In the genomic region with DNA sequence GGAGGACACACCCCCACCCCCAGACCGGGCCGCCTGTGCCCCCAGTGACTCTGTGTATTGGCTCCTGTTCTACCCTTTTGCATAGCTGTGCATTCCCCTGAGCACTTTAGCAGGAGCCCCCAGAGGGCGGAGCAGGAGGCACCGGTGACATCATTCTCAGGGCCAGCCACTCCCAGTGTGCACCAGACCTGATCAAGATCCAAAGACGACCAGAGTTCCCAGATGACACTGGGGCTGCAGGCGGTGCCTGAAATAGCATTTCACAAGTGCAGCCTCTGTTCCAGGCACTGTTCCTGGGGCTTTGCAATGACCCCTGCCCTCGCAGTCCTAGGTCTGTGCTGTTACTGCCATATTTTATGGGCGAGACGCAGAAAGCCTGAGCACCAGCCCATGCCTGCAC, we compare ENCODE assay signal across 20 cellular contexts.
"Had no signal": no experiment of that assay in that cellular context is flagged by ENCODE, and none has a peak within 500 bp of the region (broad histone marks: within the 10 kb centered on the region; RNA-seq: fewer than 3 reads in every experiment).

No MANE protein-coding gene starts in this region.

- H3K27ac ChIP-seq: dorsolateral prefrontal cortex, epithelial cell of prostate, left ventricle myocardium inferior, prostate gland, tibial nerve, uterus had no signal

- H3K27me3 ChIP-seq: uterus had no signal

- H3K9me3 ChIP-seq: left ventricle myocardium inferior, prostate gland, tibial nerve, uterus had no signal

- H3K36me3 ChIP-seq: left ventricle myocardium inferior, prostate gland, tibial nerve, uterus had no signal

- H3K4me1 Mint-ChIP-seq: activated naive CD4-positive, alpha-beta T cell treated with anti-CD3 and anti-CD28 coated beads, Interleukin-2, amount 10 ng/mL, durations not matched to agents 7 days and 5 days; activated naive CD8-positive, alpha-beta T cell treated with anti-CD3 and anti-CD28 coated beads, Interleukin-2, amount 50 U/mL, for 24 hours had no signal

- H3K4me3 Mint-ChIP-seq: activated naive CD4-positive, alpha-beta T cell treated with anti-CD3 and anti-CD28 coated beads, Interleukin-2, amount 10 ng/mL, durations not matched to agents 7 days and 5 days; activated naive CD8-positive, alpha-beta T cell treated with anti-CD3 and anti-CD28 coated beads, Interleukin-2, amount 50 U/mL, for 24 hours; brain; endodermal cell; stimulated activated naive CD8-positive, alpha-beta T cell treated with anti-CD3 and anti-CD28 coated beads, Interleukin-15, Interleukin-2, amounts not matched to agents 100 ng/mL and 50 ng/mL, for 24 hours had no signal

- H3K9me3 Mint-ChIP-seq: activated naive CD4-positive, alpha-beta T cell treated with anti-CD3 and anti-CD28 coated beads, Interleukin-2, amount 10 ng/mL, durations not matched to agents 7 days and 5 days; activated naive CD8-positive, alpha-beta T cell treated with anti-CD3 and anti-CD28 coated beads, Interleukin-2, amount 50 U/mL, for 24 hours; endodermal cell; stimulated activated naive CD8-positive, alpha-beta T cell treated with anti-CD3 and anti-CD28 coated beads, Interleukin-15, Interleukin-2, amounts not matched to agents 100 ng/mL and 50 ng/mL, for 24 hours had no signal

- H3K27ac Mint-ChIP-seq: activated naive CD4-positive, alpha-beta T cell treated with anti-CD3 and anti-CD28 coated beads, Interleukin-2, amount 10 ng/mL, durations not matched to agents 7 days and 5 days; activated naive CD8-positive, alpha-beta T cell treated with anti-CD3 and anti-CD28 coated beads, Interleukin-2, amount 50 U/mL, for 24 hours; brain; endodermal cell; stimulated activated naive CD8-positive, alpha-beta T cell treated with anti-CD3 and anti-CD28 coated beads, Interleukin-15, Interleukin-2, amounts not matched to agents 100 ng/mL and 50 ng/mL, for 24 hours had no signal

- H3K36me3 Mint-ChIP-seq: activated naive CD4-positive, alpha-beta T cell treated with anti-CD3 and anti-CD28 coated beads, Interleukin-2, amount 10 ng/mL, durations not matched to agents 7 days and 5 days; brain had no signal

- H3K4me3 ChIP-seq: dorsolateral prefrontal cortex, left ventricle myocardium inferior, prostate gland, tibial nerve, uterus had no signal

- DNase-seq: activated CD4-positive, CD25-positive, alpha-beta regulatory T cell treated with anti-CD3 and anti-CD28 coated beads, Interleukin-2, amount 50 U/mL, for 72 hours; activated CD8-positive, alpha-beta memory T cell treated with anti-CD3 and anti-CD28 coated beads for 24 hours; activated CD8-positive, alpha-beta memory T cell treated with anti-CD3 and anti-CD28 coated beads, Interleukin-2, amount 50 U/mL, for 48 hours; activated effector memory CD4-positive, alpha-beta T cell treated with Interleukin-2 at 50 U/mL for 16 hours; activated naive CD4-positive, alpha-beta T cell treated with anti-CD3 and anti-CD28 coated beads, Interleukin-2, amount 10 ng/mL, durations not matched to agents 7 days and 5 days; anterior cingulate cortex; caudate nucleus; dorsolateral prefrontal cortex; left ventricle myocardium inferior; mammary epithelial cell; midbrain; right cardiac atrium; uterus had no signal

- H3K4me1 ChIP-seq: left ventricle myocardium inferior, prostate gland, tibial nerve, uterus had no signal
